In the genomic region with DNA sequence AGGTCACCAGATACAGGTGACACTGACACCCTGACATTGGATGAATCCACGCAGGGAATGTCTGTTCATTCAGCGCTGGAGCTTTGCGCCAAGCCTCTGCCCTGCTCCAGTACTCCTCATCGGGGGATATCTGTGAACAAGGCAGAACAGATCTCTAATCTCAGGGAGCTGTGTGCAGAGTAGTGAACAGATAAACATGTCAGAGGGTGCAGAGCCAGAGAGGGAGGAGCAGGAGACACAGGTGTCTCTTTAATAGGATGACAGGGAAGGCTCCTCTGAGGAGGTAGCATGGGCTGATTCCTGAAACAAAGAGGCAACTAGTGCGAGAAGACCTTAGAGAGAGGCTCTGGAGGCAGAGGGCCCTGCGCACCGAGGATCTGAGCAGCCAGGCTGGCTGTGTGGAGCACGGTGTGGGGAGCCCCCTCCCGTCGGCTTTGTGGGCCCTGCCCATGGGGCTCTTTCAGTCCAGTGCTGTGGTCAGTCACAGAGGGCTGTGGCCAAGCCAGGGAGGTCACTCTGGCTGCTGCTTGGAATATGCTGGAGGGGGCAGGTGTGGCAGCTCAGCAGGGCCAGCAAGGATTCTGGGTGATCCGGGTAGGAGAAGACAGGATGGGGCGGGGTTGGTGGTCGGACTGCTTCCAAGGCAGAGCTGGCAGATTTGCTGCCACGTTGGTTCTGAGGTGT, we compare ENCODE assay signal across 25 cellular contexts. TPM values are rescaled to one million over a fixed set of nuclear protein-coding genes. Genes with fewer than 3 reads are reported as not detected.
A peak's percentile ranks its signal among the peaks of the same experiment; 100 is the strongest.
DNase-seq lines count a peak whose midpoint lies in the region; ATAC-seq and TF ChIP-seq lines count a peak whose summit lies in the region.
"Had no signal": no experiment of that assay in that cellular context is flagged by ENCODE, and none has a peak within 500 bp of the region (broad histone marks: within the 10 kb centered on the region; RNA-seq: fewer than 3 reads in every experiment).

No MANE protein-coding gene starts in this region.

- H3K27ac ChIP-seq in H9 (ENCODE audit: insufficient read length, low read depth, low read length): no peak overlapping the region
- H3K27ac ChIP-seq: BLaER1 treated with 17β-estradiol and CSF1 and Interleukin-3, amounts not matched to agents 10 nM and 100 nM; heart right ventricle; transverse colon had no signal

- no peaks in the 10 kb centered on the region for H4K20me1 ChIP-seq in H9 (ENCODE audit: control insufficient read depth, insufficient read depth, insufficient read length)
- H4K20me1 ChIP-seq: BLaER1 treated with 17β-estradiol and CSF1 and Interleukin-3, amounts not matched to agents 10 nM and 100 nM had no signal

- TF ChIP-seq CTCF in H9 (conservative IDR thresholded peaks at IDR 0.05) (no peak), brain (conservative IDR thresholded peaks at IDR 0.05) (no peak), glutamatergic neuron (IDR thresholded peaks at IDR 0.05; ENCODE audit: partially characterized antibody, unreplicated experiment) (no peak), progenitor cell of endocrine pancreas (IDR thresholded peaks at IDR 0.05; ENCODE audit: unreplicated experiment) (no peak)

- no peaks in the 10 kb centered on the region for H3K23me2 ChIP-seq in H9 (ENCODE audit: insufficient read length, low read depth, low read length, poor library complexity, severe bottlenecking)

- H3K36me3 Mint-ChIP-seq in H9 (ENCODE audit: insufficient read depth in 1 of 3, low read depth in 3 of 3) (peaks cover 0 to 6% (median 2%) of the 10 kb centered on the region in 3 experiments; a peak in 2 of 7 replicates), brain (peaks cover 23% of the 10 kb centered on the region), glutamatergic neuron (ENCODE audit: unreplicated experiment) (no peaks in the 10 kb centered on the region), progenitor cell of endocrine pancreas (ENCODE audit: insufficient read depth) (peaks cover 5% of the 10 kb centered on the region)
- H3K36me3 Mint-ChIP-seq in activated CD4-positive, alpha-beta T cell treated with anti-CD3 and anti-CD28 coated beads for 36 hours (ENCODE audit: low read depth): no peaks in the 10 kb centered on the region

- H3K9me3 Mint-ChIP-seq in H9 (no peaks in the 10 kb centered on the region), brain (no peaks in the 10 kb centered on the region), glutamatergic neuron (ENCODE audit: unreplicated experiment) (peaks cover 8% of the 10 kb centered on the region), progenitor cell of endocrine pancreas (ENCODE audit: low read depth) (no peaks in the 10 kb centered on the region)
- H3K9me3 Mint-ChIP-seq in activated CD4-positive, alpha-beta T cell treated with anti-CD3 and anti-CD28 coated beads for 36 hours (ENCODE audit: low read depth): no peaks in the 10 kb centered on the region
- H3K9me3 Mint-ChIP-seq: stimulated activated naive CD8-positive, alpha-beta T cell treated with anti-CD3 and anti-CD28 coated beads, Interleukin-15, Interleukin-2, amounts not matched to agents 100 ng/mL and 50 ng/mL, for 24 hours had no signal

- no peak overlapping the region for H2BK5ac ChIP-seq in H9 (ENCODE audit: insufficient read length, low read length)

- H3K9ac ChIP-seq in H9 (ENCODE audit: extremely low read depth, insufficient read length, low read length): no peak overlapping the region
- H3K9ac ChIP-seq: BLaER1 treated with 17β-estradiol and CSF1 and Interleukin-3, amounts not matched to agents 10 nM and 100 nM had no signal

- H3K14ac ChIP-seq in H9 (ENCODE audit: insufficient read depth, low read length): no peak overlapping the region; the same call in 1 of the 2 replicates

- no peak overlapping the region for H4K8ac ChIP-seq in H9 (replicated peaks; ENCODE audit: insufficient read length, low read depth, low read length)

- no peak overlapping the region for H3T11ph ChIP-seq in H9 (ENCODE audit: low read length)

- peak overlapping the region; percentile 9 to 96 (median 63); a peak in 6 of 7 replicates for H3K27ac Mint-ChIP-seq in H9
- H3K27ac Mint-ChIP-seq in brain: peak overlapping the region in 3 of 5 experiments; percentile 26 to 88 (median 79)
- peak overlapping the region; percentile 48 for H3K27ac Mint-ChIP-seq in glutamatergic neuron (ENCODE audit: unreplicated experiment)
- peak overlapping the region; percentile 2 for H3K27ac Mint-ChIP-seq in progenitor cell of endocrine pancreas
- H3K27ac Mint-ChIP-seq in activated CD4-positive, alpha-beta T cell treated with anti-CD3 and anti-CD28 coated beads for 36 hours: no peak overlapping the region
- H3K27ac Mint-ChIP-seq: activated CD8-positive, alpha-beta T cell treated with anti-CD3 and anti-CD28 coated beads, Interleukin-2, amount 10 ng/mL, durations not matched to agents 7 days and 5 days; stimulated activated naive CD8-positive, alpha-beta T cell treated with anti-CD3 and anti-CD28 coated beads, Interleukin-15, Interleukin-2, amounts not matched to agents 100 ng/mL and 50 ng/mL, for 24 hours had no signal

- H3K27me3 Mint-ChIP-seq in H9 (ENCODE audit: low read depth) (no peaks in the 10 kb centered on the region), brain (no peaks in the 10 kb centered on the region), glutamatergic neuron (ENCODE audit: unreplicated experiment) (peaks cover 7% of the 10 kb centered on the region), progenitor cell of endocrine pancreas (no peaks in the 10 kb centered on the region)
- no peaks in the 10 kb centered on the region for H3K27me3 Mint-ChIP-seq in activated CD4-positive, alpha-beta T cell treated with anti-CD3 and anti-CD28 coated beads for 36 hours
- H3K27me3 Mint-ChIP-seq: stimulated activated naive CD8-positive, alpha-beta T cell treated with anti-CD3 and anti-CD28 coated beads, Interleukin-15, Interleukin-2, amounts not matched to agents 100 ng/mL and 50 ng/mL, for 24 hours had no signal

- H2BK20ac ChIP-seq in H9 (ENCODE audit: low read depth, low read length, poor library complexity, severe bottlenecking): no peak overlapping the region

- no peak overlapping the region; the same call in 1 of the 2 replicates for H3K4ac ChIP-seq in H9 (ENCODE audit: low read depth, low read length)

- WGBS in H9 (ENCODE audit: extremely low coverage, insufficient read length, low lambda C conversion rate): no CpG with 5 or more reads among the region's 14 CpGs

- no peaks in the 10 kb centered on the region for H3K79me1 ChIP-seq in H9 (ENCODE audit: insufficient read depth, low read depth, low read length, poor library complexity, severe bottlenecking)

- no peak overlapping the region for H3K4me2 ChIP-seq in H9 (ENCODE audit: insufficient read depth, insufficient read length, low read length)
- H3K4me2 ChIP-seq: BLaER1 treated with 17β-estradiol and CSF1 and Interleukin-3, amounts not matched to agents 10 nM and 100 nM had no signal

- no peak overlapping the region for H2BK12ac ChIP-seq in H9 (ENCODE audit: insufficient read length, low read depth, low read length)

- H3K79me2 ChIP-seq in H9 (ENCODE audit: insufficient read depth, low read length): no peaks in the 10 kb centered on the region

- H4K5ac ChIP-seq in H9 (ENCODE audit: insufficient read length, low read depth, low read length): no peak overlapping the region

- H2BK15ac ChIP-seq in H9 (ENCODE audit: low read depth, low read length): no peak overlapping the region

- H2AK5ac ChIP-seq in H9 (ENCODE audit: insufficient read length, low read length): no peak overlapping the region

- no peak overlapping the region for H4K91ac ChIP-seq in H9 (ENCODE audit: insufficient read length, low read depth, low read length)

- H2AFZ ChIP-seq in H9 (ENCODE audit: low read length): no peak overlapping the region

- no peaks in the 10 kb centered on the region for H3K9me3 ChIP-seq in H9 (ENCODE audit: control insufficient read depth, low read depth, low read length)
- H3K9me3 ChIP-seq: BLaER1 treated with 17β-estradiol and CSF1 and Interleukin-3, amounts not matched to agents 10 nM and 100 nM; heart right ventricle; transverse colon had no signal

- CTCF ChIA-PET in activated CD4-positive, alpha-beta T cell treated with anti-CD3 and anti-CD28 coated beads for 36 hours (lab: Charles Lee): no interaction called here

- intact Hi-C loops in activated CD4-positive, alpha-beta T cell treated with anti-CD3 and anti-CD28 coated beads for 36 hours (cut with DNase I, micrococcal nuclease): no loop called here

- H3K4me1 Mint-ChIP-seq in H9 (peaks cover 4 to 33% of the 10 kb centered on the region in 2 experiments), brain (peaks cover 4% of the 10 kb centered on the region), glutamatergic neuron (ENCODE audit: low read depth, unreplicated experiment) (peaks cover 18% of the 10 kb centered on the region), progenitor cell of endocrine pancreas (ENCODE audit: low read depth) (no peaks in the 10 kb centered on the region)
- H3K4me1 Mint-ChIP-seq in activated CD4-positive, alpha-beta T cell treated with anti-CD3 and anti-CD28 coated beads for 36 hours: no peaks in the 10 kb centered on the region

- no peak overlapping the region for H3K23ac ChIP-seq in H9 (ENCODE audit: insufficient read length, low read depth, low read length)

- DNase-seq in H9 (no peak), glutamatergic neuron (no peak), progenitor cell of endocrine pancreas (ENCODE audit: low spot score, unreplicated experiment) (no peak), globus pallidus (ENCODE audit: low spot score) (no peak), DMS153 (lab: John Stamatoyannopoulos, UW) (no peak), NCI-H69 (lab: John Stamatoyannopoulos, UW) (no peak)
- DNase-seq in activated CD4-positive, alpha-beta T cell treated with anti-CD3 and anti-CD28 coated beads for 36 hours: no peak
- DNase-seq: ACHN; activated CD4-positive, CD25-positive, alpha-beta regulatory T cell treated with anti-CD3 and anti-CD28 coated beads, Interleukin-2, amount 50 U/mL, for 72 hours; activated CD8-positive, alpha-beta T cell treated with anti-CD3 and anti-CD28 coated beads, Interleukin-2, amount 10 ng/mL, durations not matched to agents 7 days and 5 days; activated gamma-delta T cell treated with Interleukin-2 at 50 U/mL for 16 hours; DMS53; effector memory CD4-positive, alpha-beta T cell; foreskin fibroblast; heart right ventricle; kidney glomerular epithelial cell; NCI-H1436; NCI-H2107; NCI-H82; RPMI8226; T-helper 1 cell; transverse colon had no signal

- no peak for ATAC-seq in activated CD4-positive, alpha-beta T cell treated with anti-CD3 and anti-CD28 coated beads for 36 hours
- ATAC-seq: activated CD8-positive, alpha-beta T cell treated with anti-CD3 and anti-CD28 coated beads, Interleukin-2, amount 10 ng/mL, durations not matched to agents 7 days and 5 days had no signal

- peaks cover 4% of the 10 kb centered on the region; the same call in 1 of the 2 replicates for H3K4me1 ChIP-seq in H9 (ENCODE audit: insufficient read depth, low read length)
- H3K4me1 ChIP-seq: BLaER1 treated with 17β-estradiol and CSF1 and Interleukin-3, amounts not matched to agents 10 nM and 100 nM; heart right ventricle; transverse colon had no signal

- H3K56ac ChIP-seq in H9 (ENCODE audit: insufficient read length, low read depth, low read length): no peak overlapping the region

- H3K27me3 ChIP-seq in H9 (ENCODE audit: insufficient read depth, low read length): no peaks in the 10 kb centered on the region
- H3K27me3 ChIP-seq: BLaER1 treated with 17β-estradiol and CSF1 and Interleukin-3, amounts not matched to agents 10 nM and 100 nM; heart right ventricle; transverse colon had no signal

- H3K4me3 Mint-ChIP-seq in H9 (no peak overlapping the region), brain (no peak overlapping the region), glutamatergic neuron (ENCODE audit: unreplicated experiment) (peak overlapping the region; percentile 66), progenitor cell of endocrine pancreas (ENCODE audit: low read depth) (no peak overlapping the region)
- H3K4me3 Mint-ChIP-seq in activated CD4-positive, alpha-beta T cell treated with anti-CD3 and anti-CD28 coated beads for 36 hours: no peak overlapping the region
- H3K4me3 Mint-ChIP-seq: activated CD8-positive, alpha-beta T cell treated with anti-CD3 and anti-CD28 coated beads, Interleukin-2, amount 10 ng/mL, durations not matched to agents 7 days and 5 days; stimulated activated naive CD8-positive, alpha-beta T cell treated with anti-CD3 and anti-CD28 coated beads, Interleukin-15, Interleukin-2, amounts not matched to agents 100 ng/mL and 50 ng/mL, for 24 hours had no signal

- H2BK120ac ChIP-seq in H9 (ENCODE audit: low read depth, low read length, poor library complexity, severe bottlenecking): no peak overlapping the region

- H3K18ac ChIP-seq in H9 (ENCODE audit: insufficient read length, low read depth, low read length): no peak overlapping the region

- POLR2A ChIA-PET in activated CD4-positive, alpha-beta T cell treated with anti-CD3 and anti-CD28 coated beads for 36 hours (lab: Charles Lee): no interaction called here

RNA-seq across cellular contexts. Expression of a gene that starts 55.6 kb away (rescaled TPM):
- total RNA-seq in H9 (2021) (15.0 and 15.4 TPM in 2 replicates), glutamatergic neuron (ENCODE audit: unreplicated experiment) (24.5 TPM), progenitor cell of endocrine pancreas (33.2 and 34.2 TPM in 2 replicates)
- polyA plus RNA-seq in brain (ENCODE audit: insufficient read depth, low read depth, low replicate concordance): 14.8 TPM
- 1 to 10 TPM; 5.6 to 6.9 TPM for total RNA-seq in activated CD4-positive, alpha-beta T cell treated with anti-CD3 and anti-CD28 coated beads for 36 hours

RNA-seq across cellular contexts. Expression of a gene that starts 55.6 kb away (rescaled TPM):
- total RNA-seq in H9 (2021): 39.3 and 39.5 TPM in 2 replicates
- 41.0 TPM for polyA plus RNA-seq in brain (ENCODE audit: insufficient read depth, low read depth, low replicate concordance)
- 25.9 TPM for total RNA-seq in glutamatergic neuron (ENCODE audit: unreplicated experiment)
- total RNA-seq in progenitor cell of endocrine pancreas: 25.5 and 27.7 TPM in 2 replicates
- 10 to 100 TPM; 47.0 to 51.4 TPM for total RNA-seq in activated CD4-positive, alpha-beta T cell treated with anti-CD3 and anti-CD28 coated beads for 36 hours
